8 cellular contexts compared by ENCODE assay signal in the genomic region with DNA sequence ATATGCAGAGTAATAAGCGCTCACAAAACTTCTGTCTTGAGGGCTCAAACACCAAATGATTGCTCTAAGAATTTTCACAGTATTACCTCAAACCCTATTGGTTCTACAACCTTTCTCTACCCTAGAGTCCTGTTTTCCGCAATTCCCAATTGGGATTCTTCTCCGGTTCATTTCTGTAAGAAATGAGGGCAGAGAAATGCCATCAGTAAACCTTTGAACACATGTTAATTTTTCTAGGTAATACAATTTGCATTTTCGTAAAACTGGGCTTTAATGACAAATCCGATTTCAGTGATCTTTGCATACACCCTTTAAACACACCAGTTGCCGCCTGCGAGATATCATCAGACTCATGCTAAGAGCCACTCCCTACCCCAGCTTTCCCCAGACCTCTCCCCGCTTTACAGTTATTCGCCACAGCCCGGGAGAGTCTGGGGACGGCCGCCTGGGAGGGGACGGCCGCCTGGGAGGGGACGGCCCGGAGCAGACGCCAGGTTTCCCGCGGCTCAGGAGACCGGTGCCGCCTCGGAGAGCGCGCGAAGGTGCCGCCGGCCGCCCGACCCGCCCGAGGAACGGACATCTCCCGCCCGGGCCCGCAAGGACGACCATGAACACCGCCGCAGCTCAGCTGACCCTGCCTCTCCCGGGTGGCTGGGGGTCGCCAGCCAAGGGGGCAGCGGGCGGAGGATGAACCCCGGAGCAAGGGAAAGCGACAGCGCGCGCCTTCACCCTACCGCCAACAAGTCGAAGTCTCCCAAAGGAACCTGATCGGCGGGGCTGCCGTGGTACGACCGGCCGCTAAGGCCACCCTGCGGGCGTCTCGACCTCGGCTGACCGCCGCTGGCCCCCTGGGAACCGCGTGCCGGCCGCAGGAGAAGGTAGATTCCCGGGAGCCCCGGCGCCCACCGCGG. TPM values are rescaled to one million over a fixed set of nuclear protein-coding genes. Genes with fewer than 3 reads are reported as not detected.
A peak's percentile ranks its signal among the peaks of the same experiment; 100 is the strongest.
DNase-seq lines count a peak whose midpoint lies in the region; ATAC-seq and TF ChIP-seq lines count a peak whose summit lies in the region.

No MANE protein-coding gene starts in this region.

- ATAC-seq in GM21723 (IDR thresholded peaks at IDR 0.05; ENCODE audit: unreplicated experiment) (peak; percentile 34), T-helper 17 cell (peak; percentile 47)

- no peak for TF ChIP-seq EP300 in Ishikawa (IDR thresholded peaks at IDR 0.05; ENCODE audit: borderline replicate concordance)

- peak overlapping the region; percentile 79 to 80 for H3K9ac ChIP-seq in liver (ENCODE audit: low read depth in 1 of 2, low read length in 2 of 2)

- no peaks in the 10 kb centered on the region for H3K27me3 Mint-ChIP-seq in T-helper 17 cell

- no peaks in the 10 kb centered on the region for H3K36me3 ChIP-seq in liver (ENCODE audit: control insufficient read depth in 4 of 4, insufficient read depth in 3 of 4, low read depth in 1 of 4, low read length in 3 of 4)

- H3K4me1 Mint-ChIP-seq in T-helper 17 cell = peaks cover 23% of the 10 kb centered on the region

- WGBS in liver = under 1% methylated on average over 70 of the region's 70 CpGs

- no peaks in the 10 kb centered on the region for H3K9me3 ChIP-seq in T-helper 17 cell (ENCODE audit: control insufficient read depth, low read length, poor library complexity, severe bottlenecking)
- no peaks in the 10 kb centered on the region for H3K9me3 ChIP-seq in liver (ENCODE audit: control insufficient read depth in 4 of 4, low read length in 3 of 4)

- TF ChIP-seq RAD21 in Ishikawa (IDR thresholded peaks at IDR 0.05; ENCODE audit: low read depth) = no peak
- TF ChIP-seq RAD21 in liver (IDR thresholded peaks at IDR 0.05) = peak in 1 of 2 donors; percentile 25

- H3K27ac ChIP-seq in coronary artery = peak overlapping the region; percentile 88 to 96
- H3K27ac ChIP-seq in liver (ENCODE audit: low read depth in 1 of 2, low read length in 2 of 2) = peak overlapping the region; percentile 93 to 98

- TF ChIP-seq CTCF in coronary artery (IDR thresholded peaks at IDR 0.05) = no peak
- no peak for TF ChIP-seq CTCF in liver (IDR thresholded peaks at IDR 0.05; ENCODE audit: low read depth, low read length, missing input control)

- H3K4me3 Mint-ChIP-seq in T-helper 17 cell = peak overlapping the region; percentile 91

- H3K27ac Mint-ChIP-seq in T-helper 17 cell = peak overlapping the region; percentile 95

- H3K36me3 Mint-ChIP-seq in T-helper 17 cell (ENCODE audit: low read depth) = peaks cover 3% of the 10 kb centered on the region

- peaks cover 5 to 52% (median 49%) of the 10 kb centered on the region in 4 donors for H3K4me1 ChIP-seq in liver (ENCODE audit: control insufficient read depth in 4 of 4, insufficient read depth in 4 of 4, low read length in 3 of 4)

- H3K27me3 ChIP-seq in liver (ENCODE audit: control insufficient read depth in 4 of 4, insufficient read depth in 4 of 4, low read length in 3 of 4) = no peaks in the 10 kb centered on the region

- peak; percentile 18 for DNase-seq in SKM-1 treated with dmso at 0.1 percent for 144 hours (lab: John Stamatoyannopoulos, UW; ENCODE audit: unreplicated experiment)
- no peak for DNase-seq in SKM-1 (lab: John Stamatoyannopoulos, UW; ENCODE audit: unreplicated experiment)
- DNase-seq in T-helper 17 cell = peak; percentile 17 to 38 (median 36)
- DNase-seq in coronary artery (ENCODE audit: low spot score) = peak; percentile 80
- peak; percentile 21 for DNase-seq in stimulated activated CD8-positive, alpha-beta memory T cell treated with anti-CD3 and anti-CD28 coated beads, Interleukin-4, amount 100 ng/mL, for 24 hours (ENCODE audit: low read depth)

- H3K4me3 ChIP-seq in coronary artery (peak overlapping the region; percentile 93), liver (ENCODE audit: low read depth in 1 of 3, low read length in 3 of 3) (peak overlapping the region; percentile 83 to 99 (median 85))

TF ChIP-seq in Ishikawa, 13 proteins besides CTCF, POLR2A, EP300 and RAD21:
- TF ChIP-seq, protein P1, sequence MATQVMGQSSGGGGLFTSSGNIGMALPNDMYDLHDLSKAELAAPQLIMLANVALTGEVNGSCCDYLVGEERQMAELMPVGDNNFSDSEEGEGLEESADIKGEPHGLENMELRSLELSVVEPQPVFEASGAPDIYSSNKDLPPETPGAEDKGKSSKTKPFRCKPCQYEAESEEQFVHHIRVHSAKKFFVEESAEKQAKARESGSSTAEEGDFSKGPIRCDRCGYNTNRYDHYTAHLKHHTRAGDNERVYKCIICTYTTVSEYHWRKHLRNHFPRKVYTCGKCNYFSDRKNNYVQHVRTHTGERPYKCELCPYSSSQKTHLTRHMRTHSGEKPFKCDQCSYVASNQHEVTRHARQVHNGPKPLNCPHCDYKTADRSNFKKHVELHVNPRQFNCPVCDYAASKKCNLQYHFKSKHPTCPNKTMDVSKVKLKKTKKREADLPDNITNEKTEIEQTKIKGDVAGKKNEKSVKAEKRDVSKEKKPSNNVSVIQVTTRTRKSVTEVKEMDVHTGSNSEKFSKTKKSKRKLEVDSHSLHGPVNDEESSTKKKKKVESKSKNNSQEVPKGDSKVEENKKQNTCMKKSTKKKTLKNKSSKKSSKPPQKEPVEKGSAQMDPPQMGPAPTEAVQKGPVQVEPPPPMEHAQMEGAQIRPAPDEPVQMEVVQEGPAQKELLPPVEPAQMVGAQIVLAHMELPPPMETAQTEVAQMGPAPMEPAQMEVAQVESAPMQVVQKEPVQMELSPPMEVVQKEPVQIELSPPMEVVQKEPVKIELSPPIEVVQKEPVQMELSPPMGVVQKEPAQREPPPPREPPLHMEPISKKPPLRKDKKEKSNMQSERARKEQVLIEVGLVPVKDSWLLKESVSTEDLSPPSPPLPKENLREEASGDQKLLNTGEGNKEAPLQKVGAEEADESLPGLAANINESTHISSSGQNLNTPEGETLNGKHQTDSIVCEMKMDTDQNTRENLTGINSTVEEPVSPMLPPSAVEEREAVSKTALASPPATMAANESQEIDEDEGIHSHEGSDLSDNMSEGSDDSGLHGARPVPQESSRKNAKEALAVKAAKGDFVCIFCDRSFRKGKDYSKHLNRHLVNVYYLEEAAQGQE (IDR thresholded peaks at IDR 0.05; ENCODE audit: low read depth) = no peak
- TF ChIP-seq, protein P2, sequence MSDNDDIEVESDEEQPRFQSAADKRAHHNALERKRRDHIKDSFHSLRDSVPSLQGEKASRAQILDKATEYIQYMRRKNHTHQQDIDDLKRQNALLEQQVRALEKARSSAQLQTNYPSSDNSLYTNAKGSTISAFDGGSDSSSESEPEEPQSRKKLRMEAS (IDR thresholded peaks at IDR 0.05) = peak; percentile 22; the same call in 1 of the 2 replicates
- TF ChIP-seq YY1 (IDR thresholded peaks at IDR 0.05; ENCODE audit: low read depth) = no peak
- TF ChIP-seq ZBTB7A (IDR thresholded peaks at IDR 0.05; ENCODE audit: low read depth) = peak; percentile 69; the same call in 1 of the 2 replicates

TF ChIP-seq in liver, 16 proteins besides CTCF, POLR2A, EP300 and RAD21:
- peak; percentile 10 for TF ChIP-seq YY1 (IDR thresholded peaks at IDR 0.05)
- TF ChIP-seq, protein P1 (IDR thresholded peaks at IDR 0.05) = no peak

RNA-seq across cellular contexts. Expression of a gene that starts 0.5 kb away (rescaled TPM):
- 10 to 100 TPM; 14.1 to 14.4 TPM for total RNA-seq in T-helper 17 cell
- 10 to 100 TPM; 15.7 to 22.3 TPM for total RNA-seq in liver
- 1 to 10 TPM; 2.6 to 6.3 TPM for polyA plus RNA-seq in liver

RNA-seq across cellular contexts. Expression of a gene that starts 0.8 kb away (rescaled TPM):
- total RNA-seq in T-helper 17 cell (10 to 100 TPM in 1 of 2 donors, 1 to 10 TPM in 1; 7.2 to 10.7 TPM), liver (10 to 100 TPM in 1 of 2 donors, 1 to 10 TPM in 1; 9.6 to 12.7 TPM)
- 1 to 10 TPM; 1.2 to 6.0 TPM for polyA plus RNA-seq in liver
